Comparison of ENCODE assay signal across 9 cellular contexts in genomic region chr4:157075811-157076577, GRCh38. TPM values are rescaled to one million over a fixed set of nuclear protein-coding genes. Genes with fewer than 3 reads are reported as not detected.
DNase-seq lines count a peak whose midpoint lies in the region; ATAC-seq and TF ChIP-seq lines count a peak whose summit lies in the region.
"Had no signal": no experiment of that assay in that cellular context is flagged by ENCODE, and none has a peak within 500 bp of the region (broad histone marks: within the 10 kb centered on the region; RNA-seq: fewer than 3 reads in every experiment).

TSS of gene GLRB (plus strand) at chr4:157076150. CDS start at chr4:157078025, 1,875 bp downstream.

- no peaks in the 10 kb centered on the region for H3K9me3 ChIP-seq in RWPE2 (ENCODE audit: severe bottlenecking)

- H3K27me3 ChIP-seq in GM23338 (ENCODE audit: insufficient read depth) (peaks cover 40% of the 10 kb centered on the region), RWPE2 (ENCODE audit: insufficient read depth, poor library complexity, severe bottlenecking) (no peaks in the 10 kb centered on the region)

- H3K27me3 Mint-ChIP-seq in GM23338 (ENCODE audit: insufficient read depth, low read depth, poor library complexity): peaks cover 11% of the 10 kb centered on the region
- H3K27me3 Mint-ChIP-seq in nephron (ENCODE audit: low read depth): peaks cover 4% of the 10 kb centered on the region

- no peak for TF ChIP-seq CTCF in GM23338 (conservative IDR thresholded peaks at IDR 0.05; ENCODE audit: low read depth in 2 of 2)
- no peak for TF ChIP-seq CTCF in RWPE2 (IDR thresholded peaks at IDR 0.05; ENCODE audit: poor library complexity, severe bottlenecking)
- TF ChIP-seq CTCF in fibroblast of mammary gland (conservative IDR thresholded peaks at IDR 0.05; ENCODE audit: control insufficient read depth, insufficient read depth, low read depth, low read length): no peak
- no peak for TF ChIP-seq CTCF in nephron (IDR thresholded peaks at IDR 0.05; ENCODE audit: unreplicated experiment in 3 of 3)

- H3K4me1 Mint-ChIP-seq in GM23338: peaks cover 15% of the 10 kb centered on the region
- H3K4me1 Mint-ChIP-seq in nephron: no peaks in the 10 kb centered on the region

- H3K4me3 ChIP-seq in GM23338: peak within 1 kb of the TSS; percentile 78
- H3K4me3 ChIP-seq in RWPE2 (ENCODE audit: severe bottlenecking): peak within 1 kb of the TSS; percentile 65
- H3K4me3 ChIP-seq in fibroblast of mammary gland (ENCODE audit: control insufficient read depth, low read depth, low read length): peak within 1 kb of the TSS; percentile 69

- no peaks in the 10 kb centered on the region for H3K9me2 ChIP-seq in GM23338 (ENCODE audit: insufficient read depth)

- H3K4me1 ChIP-seq in GM23338 (ENCODE audit: insufficient read depth): peaks cover 14% of the 10 kb centered on the region
- H3K4me1 ChIP-seq in RWPE2 (ENCODE audit: insufficient read depth, poor library complexity, severe bottlenecking): peaks cover 9% of the 10 kb centered on the region

- H3K27ac ChIP-seq in GM23338 (ENCODE audit: low read depth) (no peak within 1 kb of the TSS), RWPE2 (ENCODE audit: poor library complexity, severe bottlenecking) (no peak within 1 kb of the TSS)

- no peaks in the 10 kb centered on the region for H3K79me2 ChIP-seq in GM23338 (replicated peaks; ENCODE audit: insufficient read depth)

- H2AFZ ChIP-seq in GM23338: peak within 1 kb of the TSS; percentile 100

- peak; percentile 54 for DNase-seq in GM23338 (ENCODE audit: low spot score)
- no peak for DNase-seq in RWPE2 (ENCODE audit: low spot score)
- DNase-seq in fibroblast of mammary gland (ENCODE audit: low read depth): no peak
- no peak for DNase-seq in NCI-H1048 (lab: John Stamatoyannopoulos, UW)
- no peak for DNase-seq in activated naive CD4-positive, alpha-beta T cell treated with anti-CD3 and anti-CD28 coated beads, Interleukin-2, amount 50 U/mL, for 16 hours
- DNase-seq in NOMO-1 treated with dmso at 0.1 percent for 144 hours (lab: John Stamatoyannopoulos, UW; ENCODE audit: unreplicated experiment): no peak
- DNase-seq: naive B cell had no signal

- no peaks in the 10 kb centered on the region for H3K36me3 Mint-ChIP-seq in GM23338 (ENCODE audit: low read depth)
- no peaks in the 10 kb centered on the region for H3K36me3 Mint-ChIP-seq in nephron (ENCODE audit: low read depth)
- H3K36me3 Mint-ChIP-seq: naive B cell had no signal

- ATAC-seq in GM23338 (peak; percentile 92), RWPE2 (ENCODE audit: low read depth) (peak; percentile 74), GM19023 (IDR thresholded peaks at IDR 0.05; ENCODE audit: unreplicated experiment) (no peak)

- no peaks in the 10 kb centered on the region for H3F3A ChIP-seq in GM23338 (replicated peaks; ENCODE audit: low read depth)

- H3K36me3 ChIP-seq in GM23338 (ENCODE audit: insufficient read depth) (no peaks in the 10 kb centered on the region), RWPE2 (ENCODE audit: low read depth) (no peaks in the 10 kb centered on the region)

- H4K20me1 ChIP-seq in GM23338 (replicated peaks; ENCODE audit: insufficient read depth): no peaks in the 10 kb centered on the region; the same call in 1 of the 2 replicates

- H3K4me3 Mint-ChIP-seq in GM23338: peak within 1 kb of the TSS; percentile 88
- H3K4me3 Mint-ChIP-seq in nephron: peak within 1 kb of the TSS; percentile 88 to 94 (median 90)
- H3K4me3 Mint-ChIP-seq: naive B cell had no signal

- H3K9me3 Mint-ChIP-seq in GM23338: no peaks in the 10 kb centered on the region
- no peaks in the 10 kb centered on the region for H3K9me3 Mint-ChIP-seq in nephron

- peak within 1 kb of the TSS; percentile 94 for H3K4me2 ChIP-seq in GM23338

- H3K27ac Mint-ChIP-seq in GM23338 (no peak within 1 kb of the TSS), nephron (no peak within 1 kb of the TSS)

TF ChIP-seq in GM23338, 12 proteins besides CTCF, POLR2A, EP300 and RAD21 (continues in another document):
- no peak for TF ChIP-seq REST (IDR thresholded peaks at IDR 0.05; ENCODE audit: unreplicated experiment)
- no peak for TF ChIP-seq ETS1 (IDR thresholded peaks at IDR 0.05)
- TF ChIP-seq JUNB (IDR thresholded peaks at IDR 0.05; ENCODE audit: unreplicated experiment): no peak

RNA-seq across cellular contexts. Expression of gene GLRB, which starts in this region (rescaled TPM):
- 1.0 and 1.9 TPM in 2 replicates for total RNA-seq in GM23338 (2014; rRNA removed; shearing (Covaris generic))
- polyA plus RNA-seq in GM23338 (2016; fragmentation: Nextera tagmentation; extraction: Ambion mirVana): 1.1 and 1.3 TPM in 2 replicates
